Comparison of ENCODE assay signal across 9 cellular contexts in the genomic region with DNA sequence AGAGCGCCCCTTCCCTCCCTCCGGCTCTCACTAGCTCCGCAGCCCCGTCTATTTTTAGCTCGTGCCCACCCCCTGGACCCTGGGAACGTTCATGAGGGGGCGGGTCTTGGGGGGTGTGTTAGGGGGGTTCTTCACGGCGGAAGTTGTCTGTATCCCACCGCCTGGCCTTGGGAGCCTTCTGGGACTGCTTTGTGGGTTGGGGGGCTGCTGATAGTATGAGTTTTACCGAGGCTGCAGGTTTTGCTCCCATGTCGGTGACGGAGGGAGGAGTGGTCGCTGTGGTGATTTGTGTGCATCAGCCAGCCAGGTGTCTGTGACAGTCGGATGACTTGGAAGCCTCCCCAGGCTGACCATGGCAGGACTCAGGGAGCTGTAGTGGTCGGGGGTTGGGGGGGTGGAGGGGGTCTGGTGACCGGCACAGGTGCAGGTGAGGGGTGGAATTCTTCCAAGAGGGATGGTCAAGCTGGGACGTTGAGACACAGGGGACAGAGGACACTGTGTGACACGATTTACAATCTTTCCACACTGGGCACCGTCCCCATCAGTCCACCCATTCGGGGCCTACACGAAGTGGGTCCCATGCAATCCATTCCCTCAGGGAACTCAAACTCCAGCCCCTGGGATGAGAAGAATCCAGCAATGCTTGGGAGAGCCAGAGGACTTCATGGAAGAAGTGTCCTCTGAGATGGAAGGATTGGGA. TPM values are rescaled to one million over a fixed set of nuclear protein-coding genes. Genes with fewer than 3 reads are reported as not detected.
A peak's percentile ranks its signal among the peaks of the same experiment; 100 is the strongest.
DNase-seq lines count a peak whose midpoint lies in the region; ATAC-seq and TF ChIP-seq lines count a peak whose summit lies in the region.
"Had no signal": no experiment of that assay in that cellular context is flagged by ENCODE, and none has a peak within 500 bp of the region (broad histone marks: within the 10 kb centered on the region; RNA-seq: fewer than 3 reads in every experiment).

No MANE protein-coding gene starts in this region.

- H3K27ac Mint-ChIP-seq in osteocyte (ENCODE audit: unreplicated experiment), result no peak overlapping the region

- H2BK20ac ChIP-seq in IMR-90 (ENCODE audit: low read depth, low read length), result no peak overlapping the region

- intact Hi-C loops in A673 (cut with micrococcal nuclease; ENCODE audit: unreplicated experiment), result no loop called here
- intact Hi-C loops in IMR-90 (cut with micrococcal nuclease), result no loop called here

- peak overlapping the region; percentile 58 for H3K4me3 Mint-ChIP-seq in osteocyte (ENCODE audit: unreplicated experiment)

- peak overlapping the region; percentile 66 for H3K4me3 ChIP-seq in A673 (ENCODE audit: low read depth, low read length, poor library complexity, severe bottlenecking)
- no peak overlapping the region; the same call in 1 of the 2 replicates for H3K4me3 ChIP-seq in IMR-90 (ENCODE audit: insufficient read depth, low read depth, low read length)

- H2BK5ac ChIP-seq in IMR-90 (ENCODE audit: low read depth, low read length, poor library complexity, severe bottlenecking), result no peak overlapping the region

- WGBS in IMR-90 (ENCODE audit: extremely low coverage in 2 of 2, insufficient read length in 1 of 2), 2 experiments, result 15% methylated on average over 6 of the region's 22 CpGs; no CpG with 5 or more reads in 1 of the 2 experiments

- no peaks in the 10 kb centered on the region for H3K9me1 ChIP-seq in IMR-90 (ENCODE audit: insufficient read depth, low read length)

- H4K20me1 ChIP-seq in IMR-90 (ENCODE audit: insufficient read depth, low read length), result no peaks in the 10 kb centered on the region; the same call in none of the 2 replicates

- H3K9me3 Mint-ChIP-seq in osteocyte (ENCODE audit: unreplicated experiment), result no peaks in the 10 kb centered on the region

- no peak overlapping the region for H3K9ac ChIP-seq in IMR-90 (ENCODE audit: low read depth, low read length)

- H2BK120ac ChIP-seq in IMR-90 (ENCODE audit: low read depth, low read length), result no peak overlapping the region

- peak overlapping the region; percentile 21 for H2AFZ ChIP-seq in IMR-90 (replicated peaks; ENCODE audit: low read length, poor library complexity)

- no peak overlapping the region for H3K4me2 ChIP-seq in IMR-90 (ENCODE audit: low read depth, low read length)

- DNase-seq in A673 (ENCODE audit: low spot score) (no peak), IMR-90 (no peak), epidermal melanocyte (ENCODE audit: insufficient read length, low spot score) (peak; percentile 12), osteocyte (ENCODE audit: extremely low spot score, unreplicated experiment) (no peak), H4 (ENCODE audit: low spot score) (no peak)
- no peak for DNase-seq in effector CD8-positive, alpha-beta T cell (lab: John Stamatoyannopoulos, UW)
- DNase-seq in stimulated activated naive CD8-positive, alpha-beta T cell treated with anti-CD3 and anti-CD28 coated beads, Interleukin-15, Interleukin-2, amounts not matched to agents 100 U/mL and 50 U/mL, for 24 hours, result no peak

- H4K5ac ChIP-seq in IMR-90 (ENCODE audit: low read depth, low read length), result no peak overlapping the region

- no peak overlapping the region for H3K18ac ChIP-seq in IMR-90 (ENCODE audit: low read depth, low read length)

- peaks cover 14% of the 10 kb centered on the region for H3K27me3 ChIP-seq in A673 (replicated peaks; ENCODE audit: insufficient read depth, low read depth, low read length, poor library complexity)
- peaks cover 61% of the 10 kb centered on the region for H3K27me3 ChIP-seq in IMR-90 (ENCODE audit: control insufficient read depth, insufficient read depth, low read length)

- peaks cover 39% of the 10 kb centered on the region for H3K27me3 Mint-ChIP-seq in osteocyte (ENCODE audit: unreplicated experiment)

- no peak overlapping the region for H3K23ac ChIP-seq in IMR-90 (ENCODE audit: low read depth, low read length)

- no peak for TF ChIP-seq CTCF in A673 (conservative IDR thresholded peaks at IDR 0.05; ENCODE audit: low read depth, low read length)
- TF ChIP-seq CTCF in IMR-90 (conservative IDR thresholded peaks at IDR 0.05; ENCODE audit: low read depth, low read length), result no peak
- no peak for TF ChIP-seq CTCF in osteocyte (IDR thresholded peaks at IDR 0.05)

- no peak overlapping the region for H3K14ac ChIP-seq in IMR-90 (replicated peaks; ENCODE audit: low read depth, low read length)

- no peak for ATAC-seq in IMR-90 (ENCODE audit: low read depth)
- ATAC-seq in HG03342 (IDR thresholded peaks at IDR 0.05; ENCODE audit: unreplicated experiment), result no peak
- ATAC-seq in stimulated activated naive CD8-positive, alpha-beta T cell treated with anti-CD3 and anti-CD28 coated beads, Interleukin-15, Interleukin-2, amounts not matched to agents 100 U/mL and 50 U/mL, for 24 hours, result no peak

- H4K91ac ChIP-seq in IMR-90 (ENCODE audit: insufficient read depth, low read depth, low read length), result no peak overlapping the region

- H3K4me1 ChIP-seq in A673 (ENCODE audit: insufficient read depth, low read length, poor library complexity, severe bottlenecking) (no peaks in the 10 kb centered on the region), IMR-90 (ENCODE audit: control insufficient read depth, insufficient read depth, low read length) (peaks cover 6% of the 10 kb centered on the region; the same call in 1 of the 2 replicates)

- H3K36me3 Mint-ChIP-seq in osteocyte (ENCODE audit: unreplicated experiment), result no peaks in the 10 kb centered on the region

- no peak overlapping the region for H3K56ac ChIP-seq in IMR-90 (ENCODE audit: extremely low read depth, insufficient read depth, low read length)

- H3K9me3 ChIP-seq in A673 (ENCODE audit: low read depth, low read length, poor library complexity, severe bottlenecking) (no peaks in the 10 kb centered on the region), IMR-90 (ENCODE audit: control insufficient read depth, insufficient read depth, low read length) (no peaks in the 10 kb centered on the region; the same call in 1 of the 2 replicates)

- no peak for TF ChIP-seq POLR2A in IMR-90 (IDR thresholded peaks at IDR 0.05; ENCODE audit: low read depth, low read length)

- dilution Hi-C loops in IMR-90 (cut with HindIII; ENCODE audit: low sequenced_read_pairs, unreplicated experiment), result no loop called here

- no peak overlapping the region for H2BK15ac ChIP-seq in IMR-90 (ENCODE audit: low read depth, low read length)

- H3K36me3 ChIP-seq in A673 (ENCODE audit: insufficient read depth, low read length, poor library complexity, severe bottlenecking), result no peaks in the 10 kb centered on the region
- no peaks in the 10 kb centered on the region for H3K36me3 ChIP-seq in IMR-90 (ENCODE audit: control insufficient read depth, insufficient read depth, low read length)

- H3K27ac ChIP-seq in A673 (ENCODE audit: low read depth, low read length, poor library complexity, severe bottlenecking) (no peak overlapping the region), IMR-90 (ENCODE audit: insufficient read depth, low read length) (no peak overlapping the region)

- no peak for TF ChIP-seq RAD21 in IMR-90 (IDR thresholded peaks at IDR 0.05; ENCODE audit: low read length)

- no peak overlapping the region for H2AK9ac ChIP-seq in IMR-90 (replicated peaks; ENCODE audit: low read depth, low read length, poor library complexity)

- H3K79me1 ChIP-seq in IMR-90 (ENCODE audit: low read depth in 1 of 2, low read length in 2 of 2), result no peaks in the 10 kb centered on the region

- H2AK5ac ChIP-seq in IMR-90 (ENCODE audit: low read depth, low read length), result no peak overlapping the region

- peaks cover 18% of the 10 kb centered on the region for H3K4me1 Mint-ChIP-seq in osteocyte (ENCODE audit: unreplicated experiment)

- CTCF ChIA-PET in A673 (lab: Charles Lee), result interaction anchor here (0.6 to 1.3 kb wide), 2 partner anchors 21 to 35 kb away, joined by 4 read pairs; a partner anchor contains a TSS
- CTCF ChIA-PET in IMR-90 (lab: Yijun Ruan, JAX), result no interaction called here

- BruUV-seq in A673 (replicated peaks; lab: Mats Ljungman, UMichigan) (no TSS peak), IMR-90 (replicated peaks; lab: Mats Ljungman, UMichigan) (no TSS peak)

- no peak overlapping the region for H4K8ac ChIP-seq in IMR-90 (ENCODE audit: low read depth in 2 of 2, low read length in 2 of 2)

- in situ Hi-C loops in IMR-90 (cut with MboI; ENCODE audit: low sequenced_read_pairs), result no loop called here

- H3K4ac ChIP-seq in IMR-90 (ENCODE audit: low read depth, low read length), result no peak overlapping the region

- POLR2A ChIA-PET in A673 (lab: Charles Lee; ENCODE audit: low non-redundant PET) (interaction anchor here (0.6 kb wide), 1 partner anchor 72 kb away, joined by 5 read pairs; no protein-coding TSS in a partner anchor), IMR-90 (lab: Charles Lee; ENCODE audit: unreplicated experiment) (interaction anchor here (0.6 kb wide), 1 partner anchor 735 kb away, joined by 4 read pairs; no protein-coding TSS in a partner anchor)

RNA-seq across cellular contexts. Expression of a gene that starts 1.4 kb away (rescaled TPM):
- total RNA-seq in A673 (2021) (3.5 and 5.9 TPM in 2 replicates), IMR-90 (2012; rRNA removed) (not detected in 2 replicates), osteocyte (2.4 and 3.0 TPM in 2 replicates)
- 0.02 TPM in 1 of 2 replicates, not detected in the other for polyA plus RNA-seq in IMR-90 (2012; rRNA removed)
- 0.02 TPM in 1 of 2 replicates, not detected in the other for polyA plus RNA-seq in IMR-90 (2012; cell fraction: cytosol; rRNA removed)
- polyA plus RNA-seq in IMR-90 (2012; cell fraction: nucleus; rRNA removed; ENCODE audit: low replicate concordance), result 0.02 TPM in 2 replicates
- not detected in 2 replicates for total RNA-seq in H4 (2014; rRNA removed; shearing (Covaris generic))
- total RNA-seq: endothelial cell of umbilical vein had no signal

RNA-seq across cellular contexts. Expression of a gene that starts 22.2 kb away (rescaled TPM):
- total RNA-seq in A673 (2021) (0.33 TPM in 1 of 2 replicates, not detected in the other), IMR-90 (2012; rRNA removed) (0.36 TPM in 1 of 2 replicates, not detected in the other), osteocyte (0.97 and 1.4 TPM in 2 replicates)
- 0.38 and 0.40 TPM in 2 replicates for polyA plus RNA-seq in IMR-90 (2012; rRNA removed)
- 0.66 and 1.1 TPM in 2 replicates for polyA plus RNA-seq in IMR-90 (2012; cell fraction: cytosol; rRNA removed)
- 2.3 and 2.5 TPM in 2 replicates for polyA plus RNA-seq in IMR-90 (2012; cell fraction: nucleus; rRNA removed; ENCODE audit: low replicate concordance)
- total RNA-seq in H4 (2014; rRNA removed; shearing (Covaris generic)), result not detected in 2 replicates
- total RNA-seq: endothelial cell of umbilical vein had no signal

RNA-seq across cellular contexts. Expression of a gene that starts 24.5 kb away (rescaled TPM):
- total RNA-seq in A673 (2021) (61.7 and 79.3 TPM in 2 replicates), IMR-90 (2012; rRNA removed) (20.4 and 21.4 TPM in 2 replicates), osteocyte (134 and 135 TPM in 2 replicates)
- polyA plus RNA-seq in IMR-90 (2012; rRNA removed), result 43.8 and 45.9 TPM in 2 replicates
- polyA plus RNA-seq in IMR-90 (2012; cell fraction: cytosol; rRNA removed), result 32.2 and 48.3 TPM in 2 replicates
- polyA plus RNA-seq in IMR-90 (2012; cell fraction: nucleus; rRNA removed; ENCODE audit: low replicate concordance), result 95.6 and 169 TPM in 2 replicates
- total RNA-seq in H4 (2014; rRNA removed; shearing (Covaris generic)), result 39.6 and 45.6 TPM in 2 replicates

RNA-seq across cellular contexts. Expression of a gene that starts 35.2 kb away (rescaled TPM):
- total RNA-seq in A673 (2021) (32.2 and 34.8 TPM in 2 replicates), IMR-90 (2012; rRNA removed) (26.4 and 31.2 TPM in 2 replicates), osteocyte (98.7 and 99.5 TPM in 2 replicates)
- 41.6 and 48.5 TPM in 2 replicates for polyA plus RNA-seq in IMR-90 (2012; rRNA removed)
- 86.0 and 105 TPM in 2 replicates for polyA plus RNA-seq in IMR-90 (2012; cell fraction: cytosol; rRNA removed)
- 34.8 and 74.1 TPM in 2 replicates for polyA plus RNA-seq in IMR-90 (2012; cell fraction: nucleus; rRNA removed; ENCODE audit: low replicate concordance)
- 35.9 and 43.7 TPM in 2 replicates for total RNA-seq in H4 (2014; rRNA removed; shearing (Covaris generic))

RNA-seq across cellular contexts. Expression of a gene that starts 36.2 kb away (rescaled TPM):
- total RNA-seq in A673 (2021) (42.2 and 51.8 TPM in 2 replicates), IMR-90 (2012; rRNA removed) (5.0 and 6.6 TPM in 2 replicates), osteocyte (11.8 and 13.4 TPM in 2 replicates)
- polyA plus RNA-seq in IMR-90 (2012; rRNA removed), result 9.4 and 9.5 TPM in 2 replicates
- polyA plus RNA-seq in IMR-90 (2012; cell fraction: cytosol; rRNA removed), result 4.4 and 6.0 TPM in 2 replicates
- polyA plus RNA-seq in IMR-90 (2012; cell fraction: nucleus; rRNA removed; ENCODE audit: low replicate concordance), result 7.6 and 17.7 TPM in 2 replicates
- total RNA-seq in H4 (2014; rRNA removed; shearing (Covaris generic)), result 9.9 and 15.8 TPM in 2 replicates
